28 cellular contexts compared by ENCODE assay signal in genomic region chr15:57878573-57878972, GRCh38.
DNase-seq lines count a peak whose midpoint lies in the region; ATAC-seq, FAIRE-seq and TF ChIP-seq lines count a peak whose summit lies in the region.
"Had no signal": no experiment of that assay in that cellular context is flagged by ENCODE, and none has a peak within 500 bp of the region (broad histone marks: within the 10 kb centered on the region; RNA-seq: fewer than 3 reads in every experiment).

No MANE protein-coding gene starts in this region.

- H2BK12ac ChIP-seq in mesenchymal stem cell (ENCODE audit: low read length in 2 of 2): no peak overlapping the region

- no peaks in the 10 kb centered on the region for H3K36me3 Mint-ChIP-seq in astrocyte (ENCODE audit: low read depth, unreplicated experiment)
- peaks cover 3 to 4% of the 10 kb centered on the region in 2 donors for H3K36me3 Mint-ChIP-seq in stimulated activated naive B cell treated with anti-CD40 and anti-IgM and Interleukin-4, amounts not matched to agents 10 μg/mL and 1 μg/mL and 100 μg/mL, for 72 hours
- H3K36me3 Mint-ChIP-seq: activated naive CD4-positive, alpha-beta T cell treated with anti-CD3 and anti-CD28 coated beads, Interleukin-2, amount 10 ng/mL, durations not matched to agents 7 days and 5 days; type B pancreatic cell had no signal

- no peaks in the 10 kb centered on the region for H3K79me1 ChIP-seq in mesenchymal stem cell (replicated peaks; ENCODE audit: low read length, poor library complexity, severe bottlenecking)

- POLR2A ChIA-PET in A549 (lab: Yijun Ruan, JAX): no interaction called here

- no peak overlapping the region for H2BK15ac ChIP-seq in mesenchymal stem cell (ENCODE audit: low read depth, poor library complexity, severe bottlenecking)

- H3K9me3 Mint-ChIP-seq in astrocyte (ENCODE audit: unreplicated experiment): peaks cover 5% of the 10 kb centered on the region
- H3K9me3 Mint-ChIP-seq in stimulated activated naive B cell treated with anti-CD40 and anti-IgM and Interleukin-4, amounts not matched to agents 10 μg/mL and 1 μg/mL and 100 μg/mL, for 72 hours: peaks cover 14 to 16% of the 10 kb centered on the region in 2 donors

- no peaks in the 10 kb centered on the region for H3K79me2 ChIP-seq in GM23248 (ENCODE audit: insufficient read depth)
- H3K79me2 ChIP-seq in astrocyte (ENCODE audit: insufficient read depth, low read length): no peaks in the 10 kb centered on the region
- H3K79me2 ChIP-seq in keratinocyte (ENCODE audit: control insufficient read depth, insufficient read depth, low read length): no peaks in the 10 kb centered on the region

- H3K27me3 Mint-ChIP-seq in astrocyte (ENCODE audit: low read depth, unreplicated experiment): peaks cover under 1% of the 10 kb centered on the region
- peaks cover 14 to 29% of the 10 kb centered on the region in 2 donors for H3K27me3 Mint-ChIP-seq in stimulated activated naive B cell treated with anti-CD40 and anti-IgM and Interleukin-4, amounts not matched to agents 10 μg/mL and 1 μg/mL and 100 μg/mL, for 72 hours

- H2AK5ac ChIP-seq in mesenchymal stem cell (ENCODE audit: low read length, severe bottlenecking): no peak overlapping the region

- H3K4me3 ChIP-seq in A549: no peak overlapping the region
- H3K4me3 ChIP-seq in GM23248: no peak overlapping the region
- no peak overlapping the region for H3K4me3 ChIP-seq in astrocyte (ENCODE audit: insufficient read depth, low read depth, low read length)
- H3K4me3 ChIP-seq in keratinocyte (ENCODE audit: control insufficient read depth in 2 of 3, extremely low read depth in 1 of 3, insufficient read depth in 2 of 3, low read depth in 1 of 3, low read length in 3 of 3): no peak overlapping the region
- H3K4me3 ChIP-seq in mesenchymal stem cell (ENCODE audit: insufficient read depth in 1 of 2, low read depth in 1 of 2, low read length in 2 of 2): no peak overlapping the region

- H3K4me1 ChIP-seq in A549 (no peaks in the 10 kb centered on the region), GM23248 (ENCODE audit: insufficient read depth) (peaks cover 11% of the 10 kb centered on the region), astrocyte (ENCODE audit: insufficient read depth, low read length) (peaks cover 17% of the 10 kb centered on the region), keratinocyte (ENCODE audit: control insufficient read depth, extremely low read depth, insufficient read depth, low read length) (peaks cover 14% of the 10 kb centered on the region), mesenchymal stem cell (ENCODE audit: control insufficient read depth, insufficient read depth, low read depth, low read length) (no peaks in the 10 kb centered on the region)

- DNase-seq in A549 (ENCODE audit: low read depth in 1 of 2, low spot score in 1 of 2): no peak
- DNase-seq in GM23248: peak; percentile 24
- peak; percentile 20 for DNase-seq in astrocyte (ENCODE audit: low read depth)
- DNase-seq in keratinocyte (ENCODE audit: low read depth, low spot score): no peak
- DNase-seq in stimulated activated naive B cell treated with anti-CD40 and anti-IgM and Interleukin-4, amounts not matched to agents 10 μg/mL and 1 μg/mL and 100 μg/mL, for 72 hours: no peak
- DNase-seq in mesenchymal stem cell: no peak
- no peak for DNase-seq in stimulated activated CD4-positive, alpha-beta T cell treated with anti-CD3 and anti-CD28 coated beads, Interleukin-4, amount 100 ng/mL, for 24 hours
- no peak for DNase-seq in KBM-7
- DNase-seq: activated CD4-positive, alpha-beta T cell treated with anti-CD3 and anti-CD28 coated beads for 36 hours; activated CD8-positive, alpha-beta memory T cell treated with anti-CD3 and anti-CD28 coated beads for 24 hours; activated naive CD4-positive, alpha-beta T cell treated with anti-CD3 and anti-CD28 coated beads, Interleukin-2, amount 10 ng/mL, durations not matched to agents 7 days and 5 days; activated T-cell treated with anti-CD3 and anti-CD28 coated beads, Interleukin-2, amount 50 U/mL, for 4 hours; anterior cingulate cortex; central memory CD4-positive, alpha-beta T cell; H7; Karpas-422; kidney glomerular epithelial cell; naive thymus-derived CD4-positive, alpha-beta T cell; NCI-H1092; NCI-H2029; NCI-H226; NCI-H774; right cardiac atrium; T-helper 1 cell had no signal

- H3K36me3 ChIP-seq in GM23248 (ENCODE audit: low read depth): no peaks in the 10 kb centered on the region
- H3K36me3 ChIP-seq in astrocyte (ENCODE audit: insufficient read depth, low read length): no peaks in the 10 kb centered on the region
- H3K36me3 ChIP-seq in keratinocyte (ENCODE audit: control insufficient read depth in 2 of 2, extremely low read depth in 1 of 2, insufficient read depth in 2 of 2, low read length in 2 of 2): no peaks in the 10 kb centered on the region
- no peaks in the 10 kb centered on the region for H3K36me3 ChIP-seq in mesenchymal stem cell (ENCODE audit: control insufficient read depth in 1 of 2, insufficient read depth in 2 of 2, low read depth in 1 of 2, low read length in 2 of 2)

- no peak overlapping the region for H3K4ac ChIP-seq in mesenchymal stem cell (ENCODE audit: low read depth in 1 of 2, low read length in 2 of 2)

- H3K23ac ChIP-seq in mesenchymal stem cell (ENCODE audit: low read length in 2 of 2): no peak overlapping the region

- ATAC-seq in A549: no peak
- no peak for ATAC-seq in stimulated activated naive B cell treated with anti-CD40 and anti-IgM and Interleukin-4, amounts not matched to agents 10 μg/mL and 1 μg/mL and 100 μg/mL, for 72 hours (replicated peaks)
- ATAC-seq: activated CD4-positive, alpha-beta T cell treated with anti-CD3 and anti-CD28 coated beads for 36 hours; activated T-cell treated with anti-CD3 and anti-CD28 coated beads, Interleukin-2, amount 50 U/mL, for 4 hours; naive thymus-derived CD4-positive, alpha-beta T cell; right cardiac atrium; Right ventricle myocardium inferior had no signal

- peaks cover 14% of the 10 kb centered on the region for H3K4me1 Mint-ChIP-seq in astrocyte (ENCODE audit: low read depth, unreplicated experiment)
- no peaks in the 10 kb centered on the region for H3K4me1 Mint-ChIP-seq in stimulated activated naive B cell treated with anti-CD40 and anti-IgM and Interleukin-4, amounts not matched to agents 10 μg/mL and 1 μg/mL and 100 μg/mL, for 72 hours
- H3K4me1 Mint-ChIP-seq: activated CD4-positive, alpha-beta T cell treated with anti-CD3 and anti-CD28 coated beads for 36 hours; activated naive CD4-positive, alpha-beta T cell treated with anti-CD3 and anti-CD28 coated beads, Interleukin-2, amount 10 ng/mL, durations not matched to agents 7 days and 5 days; naive thymus-derived CD4-positive, alpha-beta T cell had no signal

- H3K27ac Mint-ChIP-seq in astrocyte (ENCODE audit: unreplicated experiment): no peak overlapping the region
- no peak overlapping the region for H3K27ac Mint-ChIP-seq in stimulated activated naive B cell treated with anti-CD40 and anti-IgM and Interleukin-4, amounts not matched to agents 10 μg/mL and 1 μg/mL and 100 μg/mL, for 72 hours
- H3K27ac Mint-ChIP-seq: activated CD4-positive, alpha-beta T cell treated with anti-CD3 and anti-CD28 coated beads for 36 hours; activated naive CD4-positive, alpha-beta T cell treated with anti-CD3 and anti-CD28 coated beads, Interleukin-2, amount 10 ng/mL, durations not matched to agents 7 days and 5 days; naive thymus-derived CD4-positive, alpha-beta T cell; type B pancreatic cell had no signal

- no peaks in the 10 kb centered on the region for H3K9me1 ChIP-seq in keratinocyte (ENCODE audit: control insufficient read depth, extremely low read depth, insufficient read depth, low read length)

- H2BK5ac ChIP-seq in mesenchymal stem cell (ENCODE audit: low read depth, low read length, poor library complexity, severe bottlenecking): no peak overlapping the region

- FAIRE-seq in A549 (lab: Jason Lieb, UNC) (peak; percentile 79), astrocyte (lab: Jason Lieb, UNC) (peak; percentile 54), keratinocyte (lab: Jason Lieb, UNC) (peak; percentile 78)
- FAIRE-seq: GM18507, HTR-8/SVneo had no signal

- no peak overlapping the region for H3K9ac ChIP-seq in GM23248
- H3K9ac ChIP-seq in astrocyte (ENCODE audit: low read length): no peak overlapping the region
- H3K9ac ChIP-seq in keratinocyte (ENCODE audit: control insufficient read depth, extremely low read depth, insufficient read depth, low read length): no peak overlapping the region
- no peak overlapping the region for H3K9ac ChIP-seq in mesenchymal stem cell (ENCODE audit: low read length)

- H3K4me3 Mint-ChIP-seq in astrocyte (ENCODE audit: unreplicated experiment): no peak overlapping the region
- no peak overlapping the region for H3K4me3 Mint-ChIP-seq in stimulated activated naive B cell treated with anti-CD40 and anti-IgM and Interleukin-4, amounts not matched to agents 10 μg/mL and 1 μg/mL and 100 μg/mL, for 72 hours
- H3K4me3 Mint-ChIP-seq: activated CD4-positive, alpha-beta T cell treated with anti-CD3 and anti-CD28 coated beads for 36 hours; activated naive CD4-positive, alpha-beta T cell treated with anti-CD3 and anti-CD28 coated beads, Interleukin-2, amount 10 ng/mL, durations not matched to agents 7 days and 5 days; activated T-cell treated with anti-CD3 and anti-CD28 coated beads, Interleukin-2, amount 50 U/mL, for 4 hours; naive thymus-derived CD4-positive, alpha-beta T cell; type B pancreatic cell had no signal

- no peak for TF ChIP-seq EP300 in A549 (IDR thresholded peaks at IDR 0.05)

- H3K9me3 ChIP-seq in A549: peaks cover 18% of the 10 kb centered on the region; the same call in 2 of the 3 replicates
- no peaks in the 10 kb centered on the region for H3K9me3 ChIP-seq in GM23248 (ENCODE audit: low read depth)
- no peaks in the 10 kb centered on the region for H3K9me3 ChIP-seq in astrocyte (ENCODE audit: insufficient read depth, low read depth, low read length)
- no peaks in the 10 kb centered on the region for H3K9me3 ChIP-seq in keratinocyte (ENCODE audit: control insufficient read depth, low read depth, low read length)
- peaks cover 10% of the 10 kb centered on the region for H3K9me3 ChIP-seq in mesenchymal stem cell (ENCODE audit: control insufficient read depth, low read length)

- H3K27me3 ChIP-seq in GM23248 (replicated peaks; ENCODE audit: insufficient read depth): no peaks in the 10 kb centered on the region
- no peaks in the 10 kb centered on the region for H3K27me3 ChIP-seq in astrocyte (ENCODE audit: insufficient read depth, low read length)
- no peaks in the 10 kb centered on the region for H3K27me3 ChIP-seq in keratinocyte (ENCODE audit: control insufficient read depth, extremely low read depth, insufficient read depth, low read length)
- peaks cover 0 to 10% of the 10 kb centered on the region in 2 experiments for H3K27me3 ChIP-seq in mesenchymal stem cell (ENCODE audit: control insufficient read depth in 1 of 2, insufficient read depth in 1 of 2, low read length in 2 of 2)

- TF ChIP-seq RAD21 in A549 (conservative IDR thresholded peaks at IDR 0.05 in 1 of 2, IDR thresholded peaks at IDR 0.05 in 1 of 2): no peak

- in situ Hi-C loops in GM23248 (cut with MboI): no loop called here
- in situ Hi-C loops in KBM-7 (cut with MboI; ENCODE audit: low pct_unique_long_range_greater_than_20kb, low sequenced_read_pairs): no loop called here

- CTCF ChIA-PET in A549 (lab: Yijun Ruan, JAX): interaction anchor here (1.1 to 3.3 kb wide), 2 partner anchors 18 to 193 kb away, joined by 4 to 19 read pairs; no protein-coding TSS in a partner anchor

- no peak overlapping the region for H3K27ac ChIP-seq in A549
- H3K27ac ChIP-seq in GM23248: no peak overlapping the region
- H3K27ac ChIP-seq in astrocyte (ENCODE audit: low read depth, low read length): no peak overlapping the region
- no peak overlapping the region for H3K27ac ChIP-seq in keratinocyte (ENCODE audit: control insufficient read depth, insufficient read depth, low read length)
- no peak overlapping the region for H3K27ac ChIP-seq in mesenchymal stem cell (ENCODE audit: low read length, poor library complexity, severe bottlenecking)

- no peak overlapping the region for H3K14ac ChIP-seq in mesenchymal stem cell (ENCODE audit: low read length in 2 of 2)

- H4K91ac ChIP-seq in mesenchymal stem cell (ENCODE audit: low read length): no peak overlapping the region

- 9% methylated on average over 2 of the region's 2 CpGs for WGBS in A549 (ENCODE audit: missing lambda C conversion rate)
- 16 to 19% methylated on average over 2 of the region's 2 CpGs for WGBS in GM23248 (ENCODE audit: low coverage in 1 of 2, low lambda C conversion rate in 2 of 2, missing lambda C conversion rate in 2 of 2), 2 experiments
- WGBS in mesenchymal stem cell: 60% methylated on average over 1 of the region's 2 CpGs

- H3K9me2 ChIP-seq in GM23248 (ENCODE audit: insufficient read depth): 0 out of 2 replicates have a peak, but pooled peaks cover 5% of the 10 kb centered on the region

- dilution Hi-C loops in keratinocyte (cut with MboI; ENCODE audit: extremely low pct_ligation_motif_present, low sequenced_read_pairs): no loop called here

- no peak overlapping the region for H3K4me2 ChIP-seq in A549
- no peak overlapping the region for H3K4me2 ChIP-seq in GM23248 (ENCODE audit: unreplicated experiment)
- H3K4me2 ChIP-seq in astrocyte (ENCODE audit: low read length): no peak overlapping the region
- H3K4me2 ChIP-seq in keratinocyte (ENCODE audit: control insufficient read depth, extremely low read depth, insufficient read depth, low read depth, low read length): no peak overlapping the region
- no peak overlapping the region for H3K4me2 ChIP-seq in mesenchymal stem cell (ENCODE audit: low read length, poor library complexity, severe bottlenecking)

- H3K18ac ChIP-seq in mesenchymal stem cell (ENCODE audit: low read depth in 1 of 2, low read length in 2 of 2): no peak overlapping the region

- H4K8ac ChIP-seq in mesenchymal stem cell (ENCODE audit: low read length): no peak overlapping the region

- TF ChIP-seq CTCF in A549 (IDR thresholded peaks at IDR 0.05) (no peak), astrocyte (IDR thresholded peaks at IDR 0.05; ENCODE audit: insufficient read depth, low read depth, low read length) (no peak), keratinocyte (optimal IDR thresholded peaks at IDR 0.05 in 1 of 3, IDR thresholded peaks at IDR 0.05 in 1 of 3, conservative IDR thresholded peaks at IDR 0.05 in 1 of 3; ENCODE audit: extremely low read depth in 1 of 3, insufficient read depth in 2 of 3, low read length in 3 of 3) (no peak)

- no peak overlapping the region for H2AFZ ChIP-seq in GM23248
- no peak overlapping the region for H2AFZ ChIP-seq in astrocyte (ENCODE audit: low read depth, low read length)
- H2AFZ ChIP-seq in keratinocyte (ENCODE audit: control insufficient read depth, low read length): no peak overlapping the region
- no peak overlapping the region for H2AFZ ChIP-seq in mesenchymal stem cell (ENCODE audit: low read depth, low read length)

- 0 out of 2 replicates have a peak, but pooled peaks cover 9% of the 10 kb centered on the region for H3F3A ChIP-seq in GM23248 (ENCODE audit: insufficient read depth)

- H2BK120ac ChIP-seq in mesenchymal stem cell (ENCODE audit: low read depth, low read length): no peak overlapping the region

- no peaks in the 10 kb centered on the region for H4K20me1 ChIP-seq in GM23248 (ENCODE audit: insufficient read depth)
- no peaks in the 10 kb centered on the region for H4K20me1 ChIP-seq in astrocyte (ENCODE audit: insufficient read depth, low read length)
- H4K20me1 ChIP-seq in keratinocyte (ENCODE audit: control insufficient read depth, extremely low read depth, insufficient read depth, low read length): no peaks in the 10 kb centered on the region

- no peak for TF ChIP-seq POLR2A in A549 (IDR thresholded peaks at IDR 0.05; ENCODE audit: low read length)

Comparison
In these comparisons a context has a peak if more than half of its experiments do, and no peak if none do; other contexts are left out.
1. DNase-seq: peak in GM23248 (single experiment) and astrocyte (single experiment); none in A549 (0 of 2), keratinocyte (single experiment), stimulated activated naive B cell treated with anti-CD40 and anti-IgM and Interleukin-4, amounts not matched to agents 10 μg/mL and 1 μg/mL and 100 μg/mL, for 72 hours (single experiment), mesenchymal stem cell (single experiment), stimulated activated CD4-positive, alpha-beta T cell treated with anti-CD3 and anti-CD28 coated beads, Interleukin-4, amount 100 ng/mL, for 24 hours (single experiment) and KBM-7 (single experiment).